Comparison of ENCODE assay signal across 22 cellular contexts in the genomic region with DNA sequence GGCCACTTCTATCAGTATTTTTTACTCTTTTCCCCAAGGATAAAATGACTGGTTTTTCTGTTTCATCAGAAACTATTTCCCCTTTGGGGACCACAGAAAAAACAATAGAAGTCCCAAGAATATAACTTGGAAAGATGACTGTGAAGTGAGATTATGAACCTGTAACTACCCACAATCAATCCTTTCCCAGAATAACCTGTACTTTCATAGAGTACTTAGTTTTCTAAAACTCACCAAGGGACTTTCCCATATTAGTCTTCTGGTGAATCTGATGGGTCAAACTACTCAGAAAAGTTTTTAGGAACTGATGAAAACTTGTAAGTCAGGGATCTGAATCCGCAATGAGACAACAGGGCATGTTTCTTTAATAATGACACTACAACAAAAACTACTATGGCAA.
A peak's percentile ranks its signal among the peaks of the same experiment; 100 is the strongest.
DNase-seq lines count a peak whose midpoint lies in the region; ATAC-seq, FAIRE-seq and TF ChIP-seq lines count a peak whose summit lies in the region.
"Had no signal": no experiment of that assay in that cellular context is flagged by ENCODE, and none has a peak within 500 bp of the region (broad histone marks: within the 10 kb centered on the region; RNA-seq: fewer than 3 reads in every experiment).

No MANE protein-coding gene starts in this region.

- H3K9me3 Mint-ChIP-seq in activated CD8-positive, alpha-beta T cell treated with anti-CD3 and anti-CD28 coated beads for 36 hours: peaks cover 2% of the 10 kb centered on the region
- no peaks in the 10 kb centered on the region for H3K9me3 Mint-ChIP-seq in activated CD8-positive, alpha-beta T cell treated with anti-CD3 and anti-CD28 coated beads, Interleukin-2, amount 10 ng/mL, durations not matched to agents 7 days and 5 days (ENCODE audit: insufficient read depth)
- H3K9me3 Mint-ChIP-seq in CD4-positive, alpha-beta memory T cell: no peaks in the 10 kb centered on the region
- H3K9me3 Mint-ChIP-seq in activated B cell treated with CpG ODN at 0.5 μM for 24 hours: no peaks in the 10 kb centered on the region

- H3K4me3 ChIP-seq in CD4-positive, alpha-beta memory T cell (ENCODE audit: low read length in 2 of 2): no peak overlapping the region
- H3K4me3 ChIP-seq: ascending aorta, BLaER1, heart right ventricle, uterus had no signal

- no peak for FAIRE-seq in H54 (lab: Jason Lieb, UNC)
- FAIRE-seq: D721Med, RCC 7860 had no signal

- POLR2A ChIA-PET in activated CD8-positive, alpha-beta T cell treated with anti-CD3 and anti-CD28 coated beads for 36 hours (lab: Charles Lee): interaction anchor here (0.7 to 1.3 kb wide), 4 partner anchors 14 to 32 kb away, joined by 3 to 4 read pairs (median 3); no protein-coding TSS in a partner anchor
- POLR2A ChIA-PET in activated CD8-positive, alpha-beta T cell treated with anti-CD3 and anti-CD28 coated beads, Interleukin-2, amount 10 ng/mL, durations not matched to agents 7 days and 5 days (lab: Charles Lee): interaction anchor here (0.6 to 1.0 kb wide), 2 partner anchors 51 to 202 kb away, joined by 3 read pairs; no protein-coding TSS in a partner anchor
- POLR2A ChIA-PET in CD4-positive, alpha-beta memory T cell (lab: Charles Lee; ENCODE audit: partially characterized antibody): interaction anchor here (0.6 kb wide), 1 partner anchor 33 kb away, joined by 3 read pairs; no protein-coding TSS in a partner anchor
- POLR2A ChIA-PET in activated B cell treated with CpG ODN at 0.5 μM for 24 hours (lab: Charles Lee): interaction anchor here (0.6 to 0.7 kb wide), 4 partner anchors 16 to 57 kb away, joined by 3 to 5 read pairs (median 4); no protein-coding TSS in a partner anchor

- H3K27me3 ChIP-seq in CD4-positive, alpha-beta memory T cell (ENCODE audit: insufficient read depth, low read length): no peaks in the 10 kb centered on the region
- H3K27me3 ChIP-seq: ascending aorta, BLaER1, heart right ventricle, uterus had no signal

- no peaks in the 10 kb centered on the region for H3K36me3 ChIP-seq in CD4-positive, alpha-beta memory T cell (ENCODE audit: insufficient read depth, low read length)
- H3K36me3 ChIP-seq: uterus had no signal

- TF ChIP-seq POLR2A in H54 (IDR thresholded peaks at IDR 0.05; ENCODE audit: low read depth, low read length): no peak

- peaks cover 72% of the 10 kb centered on the region for H3K36me3 Mint-ChIP-seq in activated CD8-positive, alpha-beta T cell treated with anti-CD3 and anti-CD28 coated beads for 36 hours (ENCODE audit: low read depth)
- H3K36me3 Mint-ChIP-seq in activated CD8-positive, alpha-beta T cell treated with anti-CD3 and anti-CD28 coated beads, Interleukin-2, amount 10 ng/mL, durations not matched to agents 7 days and 5 days (ENCODE audit: low read depth): peaks cover 54% of the 10 kb centered on the region
- H3K36me3 Mint-ChIP-seq in CD4-positive, alpha-beta memory T cell: peaks cover 19 to 55% of the 10 kb centered on the region in 2 donors
- peaks cover 32% of the 10 kb centered on the region for H3K36me3 Mint-ChIP-seq in activated B cell treated with CpG ODN at 0.5 μM for 24 hours (ENCODE audit: low read depth)

- H3K27ac Mint-ChIP-seq in activated CD8-positive, alpha-beta T cell treated with anti-CD3 and anti-CD28 coated beads for 36 hours: peak overlapping the region; percentile 93
- H3K27ac Mint-ChIP-seq in activated CD8-positive, alpha-beta T cell treated with anti-CD3 and anti-CD28 coated beads, Interleukin-2, amount 10 ng/mL, durations not matched to agents 7 days and 5 days: no peak overlapping the region
- H3K27ac Mint-ChIP-seq in CD4-positive, alpha-beta memory T cell: peak overlapping the region in 6 of 7 donors; percentile 44 to 86 (median 73)
- peak overlapping the region; percentile 96 for H3K27ac Mint-ChIP-seq in activated B cell treated with CpG ODN at 0.5 μM for 24 hours

- H3K9me3 ChIP-seq in CD4-positive, alpha-beta memory T cell (ENCODE audit: control insufficient read depth in 1 of 2, low read length in 2 of 2): no peaks in the 10 kb centered on the region
- H3K9me3 ChIP-seq: ascending aorta, BLaER1, heart right ventricle, uterus had no signal

- H3K27me3 Mint-ChIP-seq in activated CD8-positive, alpha-beta T cell treated with anti-CD3 and anti-CD28 coated beads for 36 hours: no peaks in the 10 kb centered on the region
- no peaks in the 10 kb centered on the region for H3K27me3 Mint-ChIP-seq in activated CD8-positive, alpha-beta T cell treated with anti-CD3 and anti-CD28 coated beads, Interleukin-2, amount 10 ng/mL, durations not matched to agents 7 days and 5 days (ENCODE audit: low read depth)
- H3K27me3 Mint-ChIP-seq in CD4-positive, alpha-beta memory T cell: no peaks in the 10 kb centered on the region
- H3K27me3 Mint-ChIP-seq in activated B cell treated with CpG ODN at 0.5 μM for 24 hours: no peaks in the 10 kb centered on the region

- ATAC-seq in activated CD8-positive, alpha-beta T cell treated with anti-CD3 and anti-CD28 coated beads for 36 hours: no peak
- no peak for ATAC-seq in activated CD8-positive, alpha-beta T cell treated with anti-CD3 and anti-CD28 coated beads, Interleukin-2, amount 10 ng/mL, durations not matched to agents 7 days and 5 days
- ATAC-seq in activated B cell treated with CpG ODN at 0.5 μM for 24 hours (ENCODE audit: low read depth): no peak
- no peak for ATAC-seq in HG02642 (IDR thresholded peaks at IDR 0.05; ENCODE audit: poor library complexity, unreplicated experiment)
- ATAC-seq: heart right ventricle, sciatic nerve had no signal

- peaks cover 91% of the 10 kb centered on the region for H3K4me1 Mint-ChIP-seq in activated CD8-positive, alpha-beta T cell treated with anti-CD3 and anti-CD28 coated beads for 36 hours (ENCODE audit: low read depth)
- H3K4me1 Mint-ChIP-seq in activated CD8-positive, alpha-beta T cell treated with anti-CD3 and anti-CD28 coated beads, Interleukin-2, amount 10 ng/mL, durations not matched to agents 7 days and 5 days (ENCODE audit: low read depth): peaks cover 70% of the 10 kb centered on the region
- peaks cover 66 to 100% (median 86%) of the 10 kb centered on the region in 4 donors for H3K4me1 Mint-ChIP-seq in CD4-positive, alpha-beta memory T cell
- H3K4me1 Mint-ChIP-seq in activated B cell treated with CpG ODN at 0.5 μM for 24 hours: peaks cover 100% of the 10 kb centered on the region

- intact Hi-C loops in activated CD8-positive, alpha-beta T cell treated with anti-CD3 and anti-CD28 coated beads for 36 hours (cut with micrococcal nuclease): loop anchor here (5.0 kb wide), 1 partner anchor 37 kb away; no protein-coding TSS in a partner anchor
- intact Hi-C loops in CD4-positive, alpha-beta memory T cell (cut with micrococcal nuclease): loop anchor here (5.0 kb wide), 1 partner anchor 48 kb away; no protein-coding TSS in a partner anchor
- intact Hi-C loops in activated B cell treated with CpG ODN at 0.5 μM for 24 hours (cut with micrococcal nuclease): loop anchor here (2.0 kb wide), 1 partner anchor 13 kb away; no protein-coding TSS in a partner anchor

- no peak for TF ChIP-seq CTCF in activated CD8-positive, alpha-beta T cell treated with anti-CD3 and anti-CD28 coated beads for 36 hours (IDR thresholded peaks at IDR 0.05)
- no peak for TF ChIP-seq CTCF in activated B cell treated with CpG ODN at 0.5 μM for 24 hours (IDR thresholded peaks at IDR 0.05)

- H3K4me3 Mint-ChIP-seq in activated CD8-positive, alpha-beta T cell treated with anti-CD3 and anti-CD28 coated beads for 36 hours: peak overlapping the region; percentile 7
- H3K4me3 Mint-ChIP-seq in activated CD8-positive, alpha-beta T cell treated with anti-CD3 and anti-CD28 coated beads, Interleukin-2, amount 10 ng/mL, durations not matched to agents 7 days and 5 days: no peak overlapping the region
- H3K4me3 Mint-ChIP-seq in CD4-positive, alpha-beta memory T cell: peak overlapping the region in 3 of 8 donors; percentile 21 to 50 (median 32)
- no peak overlapping the region for H3K4me3 Mint-ChIP-seq in activated B cell treated with CpG ODN at 0.5 μM for 24 hours

- CTCF ChIA-PET in activated CD8-positive, alpha-beta T cell treated with anti-CD3 and anti-CD28 coated beads for 36 hours (lab: Charles Lee): interaction anchor here (1.5 kb wide), 1 partner anchor 10 kb away, joined by 5 read pairs; no protein-coding TSS in a partner anchor
- CTCF ChIA-PET in activated CD8-positive, alpha-beta T cell treated with anti-CD3 and anti-CD28 coated beads, Interleukin-2, amount 10 ng/mL, durations not matched to agents 7 days and 5 days (lab: Charles Lee): interaction anchor here (1.0 kb wide), 1 partner anchor 69 kb away, joined by 3 read pairs; no protein-coding TSS in a partner anchor
- CTCF ChIA-PET in CD4-positive, alpha-beta memory T cell (lab: Charles Lee; ENCODE audit: partially characterized antibody): interaction anchor here (1.3 kb wide), 1 partner anchor 58 kb away, joined by 3 read pairs; no protein-coding TSS in a partner anchor
- CTCF ChIA-PET in activated B cell treated with CpG ODN at 0.5 μM for 24 hours (lab: Charles Lee): no interaction called here

- DNase-seq in activated CD8-positive, alpha-beta T cell treated with anti-CD3 and anti-CD28 coated beads for 36 hours: no peak
- no peak for DNase-seq in activated CD8-positive, alpha-beta T cell treated with anti-CD3 and anti-CD28 coated beads, Interleukin-2, amount 10 ng/mL, durations not matched to agents 7 days and 5 days
- DNase-seq in CD4-positive, alpha-beta memory T cell: no peak
- DNase-seq in activated B cell treated with CpG ODN at 0.5 μM for 24 hours (no peak), epithelial cell of prostate (ENCODE audit: low read depth, low spot score) (no peak), H54 (ENCODE audit: insufficient read length, low spot score) (no peak), putamen (ENCODE audit: low spot score) (no peak)
- DNase-seq: activated effector memory CD4-positive, alpha-beta T cell treated with anti-CD3 and anti-CD28 coated beads, Interleukin-2, amount 50 U/mL, for 16 hours; H7; heart right ventricle; midbrain; NCI-H1436 treated with DMSO at 0.1 percent for 48 hours; NCI-H510A treated with DMSO at 0.1 percent for 48 hours; NK-92 treated with Interleukin-12 subunit alpha and Interleukin-12 subunit beta, amount 100 ng/mL, for 24 hours; uterus had no signal

- H3K4me1 ChIP-seq in CD4-positive, alpha-beta memory T cell (ENCODE audit: insufficient read depth, low read length): peaks cover 100% of the 10 kb centered on the region

- peak overlapping the region; percentile 10 for H3K27ac ChIP-seq in CD4-positive, alpha-beta memory T cell (ENCODE audit: low read depth, low read length)
- H3K27ac ChIP-seq in epithelial cell of prostate: peak overlapping the region; percentile 9
- H3K27ac ChIP-seq: ascending aorta, BLaER1, heart right ventricle, uterus, VCaP had no signal
